ENCODE assay signal across 8 cellular contexts in the genomic region with DNA sequence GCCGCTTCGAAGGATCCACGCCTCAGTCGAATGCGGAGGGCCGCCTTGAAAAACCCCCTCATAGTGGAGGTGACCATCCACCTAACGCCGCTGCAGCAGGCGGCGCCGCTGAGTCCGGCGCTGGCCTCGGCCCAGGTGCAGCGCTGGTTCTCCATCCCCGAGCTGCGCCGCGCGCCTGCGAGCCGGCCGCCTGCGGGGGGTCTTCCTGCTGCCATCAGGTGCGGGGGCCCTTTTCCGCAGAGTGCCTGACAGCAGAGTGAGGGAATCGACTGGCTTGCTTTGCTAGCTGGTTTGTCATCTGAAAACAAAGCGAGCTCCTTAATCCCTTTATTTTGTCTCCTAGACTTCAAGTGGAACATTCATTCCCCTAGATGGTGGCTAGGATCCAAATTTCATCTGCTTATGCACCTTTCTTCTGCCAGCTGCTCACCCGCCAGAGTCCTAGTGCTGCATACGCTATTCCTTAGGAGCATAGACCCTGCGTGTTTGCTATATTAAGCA. TPM values are rescaled to one million over a fixed set of nuclear protein-coding genes. Genes with fewer than 3 reads are reported as not detected.
DNase-seq lines count a peak whose midpoint lies in the region; ATAC-seq, FAIRE-seq and TF ChIP-seq lines count a peak whose summit lies in the region.

No MANE protein-coding gene starts in this region.

- no peaks in the 10 kb centered on the region for H3K36me3 Mint-ChIP-seq in stimulated activated effector memory CD8-positive, alpha-beta T cell treated with anti-CD3 and anti-CD28 coated beads, Interleukin-12 subunit alpha, Interleukin-12 subunit beta, amount 100 ng/mL, for 72 hours
- H3K36me3 Mint-ChIP-seq in activated CD4-positive, alpha-beta T cell treated with anti-CD3 and anti-CD28 coated beads for 36 hours (ENCODE audit: low read depth) = no peaks in the 10 kb centered on the region

- H3K9me3 Mint-ChIP-seq in stimulated activated effector memory CD8-positive, alpha-beta T cell treated with anti-CD3 and anti-CD28 coated beads, Interleukin-12 subunit alpha, Interleukin-12 subunit beta, amount 100 ng/mL, for 72 hours = no peaks in the 10 kb centered on the region
- H3K9me3 Mint-ChIP-seq in activated CD4-positive, alpha-beta T cell treated with anti-CD3 and anti-CD28 coated beads for 36 hours (ENCODE audit: low read depth) = no peaks in the 10 kb centered on the region

- H3K4me1 Mint-ChIP-seq in stimulated activated effector memory CD8-positive, alpha-beta T cell treated with anti-CD3 and anti-CD28 coated beads, Interleukin-12 subunit alpha, Interleukin-12 subunit beta, amount 100 ng/mL, for 72 hours = no peaks in the 10 kb centered on the region
- H3K4me1 Mint-ChIP-seq in activated CD4-positive, alpha-beta T cell treated with anti-CD3 and anti-CD28 coated beads for 36 hours = peaks cover 11% of the 10 kb centered on the region

- in situ Hi-C loops in brain microvascular endothelial cell (cut with HindIII; ENCODE audit: low pct_ligation_motif_present, low sequenced_read_pairs) = no loop called here

- POLR2A ChIA-PET in activated CD4-positive, alpha-beta T cell treated with anti-CD3 and anti-CD28 coated beads for 36 hours (lab: Charles Lee) = interaction anchor here (0.5 kb wide), 1 partner anchor 1117 kb away, joined by 3 read pairs; no protein-coding TSS in a partner anchor

- H3K36me3 ChIP-seq in brain microvascular endothelial cell (replicated peaks) (no peaks in the 10 kb centered on the region), keratinocyte (ENCODE audit: control insufficient read depth in 2 of 2, extremely low read depth in 1 of 2, insufficient read depth in 2 of 2, low read length in 2 of 2) (no peaks in the 10 kb centered on the region)

- peaks cover 11% of the 10 kb centered on the region for H3K27me3 Mint-ChIP-seq in activated CD4-positive, alpha-beta T cell treated with anti-CD3 and anti-CD28 coated beads for 36 hours

- H3K4me3 Mint-ChIP-seq in stimulated activated effector memory CD8-positive, alpha-beta T cell treated with anti-CD3 and anti-CD28 coated beads, Interleukin-12 subunit alpha, Interleukin-12 subunit beta, amount 100 ng/mL, for 72 hours = peak overlapping the region; percentile 64
- H3K4me3 Mint-ChIP-seq in activated CD4-positive, alpha-beta T cell treated with anti-CD3 and anti-CD28 coated beads for 36 hours = no peak overlapping the region

- peaks cover 6% of the 10 kb centered on the region for H3K4me1 ChIP-seq in keratinocyte (ENCODE audit: control insufficient read depth, extremely low read depth, insufficient read depth, low read length)

- no peaks in the 10 kb centered on the region for H3K9me3 ChIP-seq in keratinocyte (ENCODE audit: control insufficient read depth, low read depth, low read length)

- TF ChIP-seq CTCF in brain microvascular endothelial cell (IDR thresholded peaks at IDR 0.05; ENCODE audit: low read depth, low read length, missing control alignments) (peak; percentile 60), keratinocyte (optimal IDR thresholded peaks at IDR 0.05 in 1 of 3, IDR thresholded peaks at IDR 0.05 in 1 of 3, conservative IDR thresholded peaks at IDR 0.05 in 1 of 3; ENCODE audit: extremely low read depth in 1 of 3, insufficient read depth in 2 of 3, low read length in 3 of 3) (peak in 1 of 3 experiments; percentile 35)

- intact Hi-C loops in activated CD4-positive, alpha-beta T cell treated with anti-CD3 and anti-CD28 coated beads for 36 hours (cut with DNase I, micrococcal nuclease) = loop anchor here (5.0 to 10.0 kb wide), 4 partner anchors 67 to 462 kb away; partner anchors contain the start of gene ACOT2 (in 1 of the 2)

- no peak for FAIRE-seq in keratinocyte (lab: Jason Lieb, UNC)

- H3K4me3 ChIP-seq in brain microvascular endothelial cell (ENCODE audit: low read depth, low read length) = peak overlapping the region; percentile 63
- peak overlapping the region in 1 of 3 experiments; percentile 55 for H3K4me3 ChIP-seq in keratinocyte (ENCODE audit: control insufficient read depth in 2 of 3, extremely low read depth in 1 of 3, insufficient read depth in 2 of 3, low read depth in 1 of 3, low read length in 3 of 3)

- dilution Hi-C loops in keratinocyte (cut with MboI; ENCODE audit: extremely low pct_ligation_motif_present, low sequenced_read_pairs) = no loop called here

- no peaks in the 10 kb centered on the region for H3K27me3 ChIP-seq in brain microvascular endothelial cell (replicated peaks)
- peaks cover 10% of the 10 kb centered on the region for H3K27me3 ChIP-seq in keratinocyte (ENCODE audit: control insufficient read depth, extremely low read depth, insufficient read depth, low read length)

- peak overlapping the region; percentile 91 for H2AFZ ChIP-seq in keratinocyte (ENCODE audit: control insufficient read depth, low read length)

- H3K27ac ChIP-seq in brain microvascular endothelial cell (no peak overlapping the region), keratinocyte (ENCODE audit: control insufficient read depth, insufficient read depth, low read length) (no peak overlapping the region)

- no peaks in the 10 kb centered on the region for H3K79me2 ChIP-seq in keratinocyte (ENCODE audit: control insufficient read depth, insufficient read depth, low read length)

- H3K27ac Mint-ChIP-seq in stimulated activated effector memory CD8-positive, alpha-beta T cell treated with anti-CD3 and anti-CD28 coated beads, Interleukin-12 subunit alpha, Interleukin-12 subunit beta, amount 100 ng/mL, for 72 hours = no peak overlapping the region
- H3K27ac Mint-ChIP-seq in activated CD4-positive, alpha-beta T cell treated with anti-CD3 and anti-CD28 coated beads for 36 hours = no peak overlapping the region

- CTCF ChIA-PET in activated CD4-positive, alpha-beta T cell treated with anti-CD3 and anti-CD28 coated beads for 36 hours (lab: Charles Lee) = interaction anchor here (0.6 to 3.7 kb wide), 7 partner anchors 13 to 135 kb away, joined by 3 to 40 read pairs (median 8); partner anchors contain the start of gene ACOT2

- no peak overlapping the region for H3K9ac ChIP-seq in keratinocyte (ENCODE audit: control insufficient read depth, extremely low read depth, insufficient read depth, low read length)

- H4K20me1 ChIP-seq in keratinocyte (ENCODE audit: control insufficient read depth, extremely low read depth, insufficient read depth, low read length) = no peaks in the 10 kb centered on the region

- no peak for ATAC-seq in stimulated activated effector memory CD8-positive, alpha-beta T cell treated with anti-CD3 and anti-CD28 coated beads, Interleukin-12 subunit alpha, Interleukin-12 subunit beta, amount 100 ng/mL, for 72 hours
- ATAC-seq in activated CD4-positive, alpha-beta T cell treated with anti-CD3 and anti-CD28 coated beads for 36 hours = no peak

- H3K9me1 ChIP-seq in keratinocyte (ENCODE audit: control insufficient read depth, extremely low read depth, insufficient read depth, low read length) = no peaks in the 10 kb centered on the region

- peak overlapping the region; percentile 92 for H3K4me2 ChIP-seq in keratinocyte (ENCODE audit: control insufficient read depth, extremely low read depth, insufficient read depth, low read depth, low read length)

- DNase-seq in ELF-1 (ENCODE audit: low read depth, low spot score) = peak; percentile 74
- peak; percentile 33 for DNase-seq in NCI-H128 (lab: John Stamatoyannopoulos, UW; ENCODE audit: unreplicated experiment)
- DNase-seq in brain microvascular endothelial cell = no peak
- no peak for DNase-seq in keratinocyte (ENCODE audit: low read depth, low spot score)
- DNase-seq in stimulated activated effector memory CD8-positive, alpha-beta T cell treated with anti-CD3 and anti-CD28 coated beads, Interleukin-12 subunit alpha, Interleukin-12 subunit beta, amount 100 ng/mL, for 72 hours (ENCODE audit: low spot score in 2 of 2) = no peak
- no peak for DNase-seq in effector CD4-positive, alpha-beta T cell
- DNase-seq in KG1 (lab: John Stamatoyannopoulos, UW) = no peak
- no peak for DNase-seq in activated CD4-positive, alpha-beta T cell treated with anti-CD3 and anti-CD28 coated beads for 36 hours

RNA-seq across cellular contexts. Expression of gene DNAL1, which starts 10.4 kb away (rescaled TPM):
- polyA plus RNA-seq in keratinocyte = 2.9 to 8.4 TPM (median 5.6 TPM) in 3 replicates
- 3.4 TPM for polyA plus RNA-seq in keratinocyte (2011; ENCODE audit: low read depth)
- polyA plus RNA-seq in keratinocyte (2011; cell fraction: cytosol; rRNA removed) = 2.9 and 8.3 TPM in 2 replicates
- polyA plus RNA-seq in keratinocyte (2011; cell fraction: nucleus; rRNA removed) = 3.2 and 3.7 TPM in 2 replicates
- 1.7 and 6.7 TPM in 2 replicates for polyA plus RNA-seq in keratinocyte (2012; ENCODE audit: low replicate concordance)
- polyA minus RNA-seq in keratinocyte = 0.66 to 2.1 TPM (median 1.4 TPM) in 3 replicates
- polyA minus RNA-seq in keratinocyte (2011; cell fraction: cytosol; rRNA and poly(A)+ RNA removed) = 2.5 TPM
- 1.1 and 2.1 TPM in 2 replicates for polyA minus RNA-seq in keratinocyte (2011; cell fraction: nucleus; rRNA and poly(A)+ RNA removed)
- 1 to 10 TPM; 3.7 to 6.8 TPM for total RNA-seq in activated CD4-positive, alpha-beta T cell treated with anti-CD3 and anti-CD28 coated beads for 36 hours

RNA-seq across cellular contexts. Expression of gene ACOT6, which starts 22.1 kb away (rescaled TPM):
- polyA plus RNA-seq in keratinocyte = not detected in 3 replicates
- polyA plus RNA-seq in keratinocyte (2011; ENCODE audit: low read depth) = not detected
- not detected in 2 replicates for polyA plus RNA-seq in keratinocyte (2011; cell fraction: cytosol; rRNA removed)
- not detected in 2 replicates for polyA plus RNA-seq in keratinocyte (2011; cell fraction: nucleus; rRNA removed)
- polyA plus RNA-seq in keratinocyte (2012; ENCODE audit: low replicate concordance) = not detected in 2 replicates
- polyA minus RNA-seq in keratinocyte = not detected in 3 replicates
- polyA minus RNA-seq in keratinocyte (2011; cell fraction: cytosol; rRNA and poly(A)+ RNA removed) = not detected
- not detected in 2 replicates for polyA minus RNA-seq in keratinocyte (2011; cell fraction: nucleus; rRNA and poly(A)+ RNA removed)
- total RNA-seq in activated CD4-positive, alpha-beta T cell treated with anti-CD3 and anti-CD28 coated beads for 36 hours = under 1 TPM in 1 of 2 experiments, not detected in 1; 0.18 TPM

RNA-seq across cellular contexts. Expression of gene ACOT4, which starts 42.7 kb away (rescaled TPM):
- 0.29 to 0.68 TPM (median 0.40 TPM) in 3 replicates for polyA plus RNA-seq in keratinocyte
- not detected for polyA plus RNA-seq in keratinocyte (2011; ENCODE audit: low read depth)
- 0.44 and 0.57 TPM in 2 replicates for polyA plus RNA-seq in keratinocyte (2011; cell fraction: cytosol; rRNA removed)
- 0.23 and 0.64 TPM in 2 replicates for polyA plus RNA-seq in keratinocyte (2011; cell fraction: nucleus; rRNA removed)
- polyA plus RNA-seq in keratinocyte (2012; ENCODE audit: low replicate concordance) = 0.13 and 0.41 TPM in 2 replicates
- polyA minus RNA-seq in keratinocyte = 0.10 to 0.19 TPM in 2 of 3 replicates, not detected in the other
- polyA minus RNA-seq in keratinocyte (2011; cell fraction: cytosol; rRNA and poly(A)+ RNA removed) = 1.3 TPM
- 0.32 TPM in 1 of 2 replicates, not detected in the other for polyA minus RNA-seq in keratinocyte (2011; cell fraction: nucleus; rRNA and poly(A)+ RNA removed)
- 1 to 10 TPM; 3.0 to 3.1 TPM for total RNA-seq in activated CD4-positive, alpha-beta T cell treated with anti-CD3 and anti-CD28 coated beads for 36 hours

Comparison
In these comparisons a context has a peak if more than half of its experiments do, and no peak if none do; other contexts are left out.
1. DNase-seq: peak in ELF-1 (single experiment) and NCI-H128 (single experiment); none in brain microvascular endothelial cell (single experiment), keratinocyte (single experiment), stimulated activated effector memory CD8-positive, alpha-beta T cell treated with anti-CD3 and anti-CD28 coated beads, Interleukin-12 subunit alpha, Interleukin-12 subunit beta, amount 100 ng/mL, for 72 hours (0 of 2), effector CD4-positive, alpha-beta T cell (single experiment), KG1 (single experiment) and activated CD4-positive, alpha-beta T cell treated with anti-CD3 and anti-CD28 coated beads for 36 hours (single experiment).